In genomic region chr13:21986602-21987001, GRCh38 we compare ENCODE assay signal across 18 cellular contexts.
DNase-seq lines count a peak whose midpoint lies in the region; ATAC-seq and TF ChIP-seq lines count a peak whose summit lies in the region.
"Had no signal": no experiment of that assay in that cellular context is flagged by ENCODE, and none has a peak within 500 bp of the region (broad histone marks: within the 10 kb centered on the region; RNA-seq: fewer than 3 reads in every experiment).

No MANE protein-coding gene starts in this region.

- H3K9me3 Mint-ChIP-seq in IgD-negative memory B cell (no peaks in the 10 kb centered on the region), HFFc6 (peaks cover 44% of the 10 kb centered on the region)
- peaks cover 2% of the 10 kb centered on the region for H3K9me3 Mint-ChIP-seq in stimulated activated memory B cell treated with anti-CD40 and anti-IgM and Interleukin-4, amounts not matched to agents 10 μg/mL and 1 μg/mL and 100 μg/mL, for 72 hours
- H3K9me3 Mint-ChIP-seq: nephron had no signal

- TF ChIP-seq CTCF in gastroesophageal sphincter (IDR thresholded peaks at IDR 0.05) (no peak), transverse colon (IDR thresholded peaks at IDR 0.05) (no peak), HFFc6 (IDR thresholded peaks at IDR 0.05) (no peak)

- in situ Hi-C loops in transverse colon (cut with MboI; ENCODE audit: low pct_ligation_motif_present in 1 of 4, low pct_unique_long_range_greater_than_20kb in 1 of 4, low sequenced_read_pairs in 3 of 4), result no loop called here

- H3K27me3 Mint-ChIP-seq in IgD-negative memory B cell (no peaks in the 10 kb centered on the region), HFFc6 (ENCODE audit: insufficient read depth) (peaks cover 1% of the 10 kb centered on the region; the same call in 1 of the 2 replicates)
- no peaks in the 10 kb centered on the region for H3K27me3 Mint-ChIP-seq in stimulated activated memory B cell treated with anti-CD40 and anti-IgM and Interleukin-4, amounts not matched to agents 10 μg/mL and 1 μg/mL and 100 μg/mL, for 72 hours
- H3K27me3 Mint-ChIP-seq: stimulated activated naive CD8-positive, alpha-beta T cell treated with anti-CD3 and anti-CD28 coated beads, Interleukin-15, amount 100 ng/mL, for 72 hours had no signal

- peak overlapping the region in 2 of 3 donors; percentile 73 to 76 for H3K27ac Mint-ChIP-seq in IgD-negative memory B cell
- H3K27ac Mint-ChIP-seq in stimulated activated memory B cell treated with anti-CD40 and anti-IgM and Interleukin-4, amounts not matched to agents 10 μg/mL and 1 μg/mL and 100 μg/mL, for 72 hours, result no peak overlapping the region
- no peak overlapping the region for H3K27ac Mint-ChIP-seq in HFFc6
- H3K27ac Mint-ChIP-seq: nephron; stimulated activated naive CD8-positive, alpha-beta T cell treated with anti-CD3 and anti-CD28 coated beads, Interleukin-15, amount 100 ng/mL, for 72 hours had no signal

- H3K4me3 Mint-ChIP-seq in IgD-negative memory B cell (no peak overlapping the region), HFFc6 (no peak overlapping the region)
- H3K4me3 Mint-ChIP-seq in stimulated activated memory B cell treated with anti-CD40 and anti-IgM and Interleukin-4, amounts not matched to agents 10 μg/mL and 1 μg/mL and 100 μg/mL, for 72 hours, result no peak overlapping the region
- H3K4me3 Mint-ChIP-seq: nephron; stimulated activated naive CD8-positive, alpha-beta T cell treated with anti-CD3 and anti-CD28 coated beads, Interleukin-15, amount 100 ng/mL, for 72 hours had no signal

- no peaks in the 10 kb centered on the region for H3K36me3 ChIP-seq in gastroesophageal sphincter
- no peaks in the 10 kb centered on the region for H3K36me3 ChIP-seq in muscle layer of duodenum (ENCODE audit: control insufficient read depth in 1 of 2, insufficient read depth in 2 of 2, low read length in 2 of 2)
- H3K36me3 ChIP-seq in transverse colon, result no peaks in the 10 kb centered on the region

- H3K36me3 Mint-ChIP-seq in IgD-negative memory B cell (no peaks in the 10 kb centered on the region), HFFc6 (ENCODE audit: low read depth) (peaks cover 3% of the 10 kb centered on the region; the same call in 1 of the 2 replicates)
- H3K36me3 Mint-ChIP-seq in stimulated activated memory B cell treated with anti-CD40 and anti-IgM and Interleukin-4, amounts not matched to agents 10 μg/mL and 1 μg/mL and 100 μg/mL, for 72 hours, result no peaks in the 10 kb centered on the region

- peaks cover 0 to 8% (median 0%) of the 10 kb centered on the region in 3 donors for H3K4me1 ChIP-seq in gastroesophageal sphincter
- H3K4me1 ChIP-seq in muscle layer of duodenum (ENCODE audit: control insufficient read depth in 1 of 2, insufficient read depth in 2 of 2, low read length in 2 of 2), result no peaks in the 10 kb centered on the region
- H3K4me1 ChIP-seq in transverse colon, result no peaks in the 10 kb centered on the region

- ATAC-seq in gastroesophageal sphincter (peak; percentile 94), HG02759 (IDR thresholded peaks at IDR 0.05; ENCODE audit: unreplicated experiment) (no peak)
- ATAC-seq in stimulated activated memory B cell treated with anti-CD40 and anti-IgM and Interleukin-4, amounts not matched to agents 10 μg/mL and 1 μg/mL and 100 μg/mL, for 72 hours, result no peak
- ATAC-seq: stimulated activated naive CD8-positive, alpha-beta T cell treated with anti-CD3 and anti-CD28 coated beads, Interleukin-15, amount 100 ng/mL, for 72 hours had no signal

- WGBS in gastroesophageal sphincter (ENCODE audit: low coverage in 1 of 2), 2 donors, result 39 to 72% methylated on average over 2 to 4 of the region's 10 CpGs
- 73% methylated on average over 10 of the region's 10 CpGs; no CpG with 5 or more reads in 1 of the 2 donors for WGBS in transverse colon (ENCODE audit: low coverage in 1 of 2), 2 donors

- H3K27me3 ChIP-seq in gastroesophageal sphincter (no peaks in the 10 kb centered on the region), muscle layer of duodenum (ENCODE audit: low read depth, low read length) (no peaks in the 10 kb centered on the region), transverse colon (no peaks in the 10 kb centered on the region)

- no peaks in the 10 kb centered on the region for H3K9me3 ChIP-seq in gastroesophageal sphincter
- H3K9me3 ChIP-seq in muscle layer of duodenum (ENCODE audit: control insufficient read depth in 1 of 2, low read length in 2 of 2), result no peaks in the 10 kb centered on the region
- H3K9me3 ChIP-seq in transverse colon, result no peaks in the 10 kb centered on the region
- H3K9me3 ChIP-seq: Caco-2 had no signal

- TF ChIP-seq EP300 in gastroesophageal sphincter (IDR thresholded peaks at IDR 0.05) (no peak), transverse colon (IDR thresholded peaks at IDR 0.05; ENCODE audit: low read depth) (no peak)

- H3K4me1 Mint-ChIP-seq in IgD-negative memory B cell, result no peaks in the 10 kb centered on the region
- no peaks in the 10 kb centered on the region for H3K4me1 Mint-ChIP-seq in stimulated activated memory B cell treated with anti-CD40 and anti-IgM and Interleukin-4, amounts not matched to agents 10 μg/mL and 1 μg/mL and 100 μg/mL, for 72 hours
- no peaks in the 10 kb centered on the region for H3K4me1 Mint-ChIP-seq in HFFc6 (ENCODE audit: low read depth)
- H3K4me1 Mint-ChIP-seq: nephron had no signal

- intact Hi-C loops in transverse colon (cut with DNase I; ENCODE audit: low total_unique reads), result no loop called here

- no peak overlapping the region for H3K4me3 ChIP-seq in gastroesophageal sphincter
- no peak overlapping the region for H3K4me3 ChIP-seq in muscle layer of duodenum (ENCODE audit: low read depth in 1 of 2, low read length in 2 of 2)
- no peak overlapping the region for H3K4me3 ChIP-seq in transverse colon

- TF ChIP-seq POLR2A in gastroesophageal sphincter (IDR thresholded peaks at IDR 0.05) (no peak), transverse colon (IDR thresholded peaks at IDR 0.05) (no peak)

- peak overlapping the region in 3 of 4 donors; percentile 61 to 69 (median 68) for H3K27ac ChIP-seq in gastroesophageal sphincter
- H3K27ac ChIP-seq in muscle layer of duodenum (ENCODE audit: low read length), result peak overlapping the region; percentile 2
- H3K27ac ChIP-seq in transverse colon, result peak overlapping the region in 3 of 4 donors; percentile 52 to 69 (median 69)
- H3K27ac ChIP-seq: KMS-11 had no signal

- DNase-seq in transverse colon (peak; percentile 44), NCI-H187 (lab: John Stamatoyannopoulos, UW) (no peak), HFFc6 (no peak)
- DNase-seq: activated CD4-positive, CD25-positive, alpha-beta regulatory T cell treated with anti-CD3 and anti-CD28 coated beads, Interleukin-2, amount 50 U/mL, for 72 hours; activated gamma-delta T cell; anterior cingulate cortex; Caco-2; NCI-H1092 treated with DMSO at 0.1 percent for 48 hours; NCI-H526 treated with DMSO at 0.1 percent for 48 hours; stimulated activated naive CD8-positive, alpha-beta T cell treated with anti-CD3 and anti-CD28 coated beads, Interleukin-15, amount 100 ng/mL, for 72 hours; T1000 had no signal

Comparison
In these comparisons a context has a peak if more than half of its experiments do, and no peak if none do; other contexts are left out.
1. H3K27ac Mint-ChIP-seq: peak in IgD-negative memory B cell (2 of 3); none in stimulated activated memory B cell treated with anti-CD40 and anti-IgM and Interleukin-4, amounts not matched to agents 10 μg/mL and 1 μg/mL and 100 μg/mL, for 72 hours (single experiment) and HFFc6 (single experiment).
2. H3K27ac ChIP-seq: peak in every context shown above with its lines; median percentile 69 in transverse colon; 68 in gastroesophageal sphincter; 2 in muscle layer of duodenum.